ENCODE assay signal across 27 cellular contexts in genomic region chr11:61639816-61640443, GRCh38. TPM values are rescaled to one million over a fixed set of nuclear protein-coding genes. Genes with fewer than 3 reads are reported as not detected.
DNase-seq lines count a peak whose midpoint lies in the region; ATAC-seq, FAIRE-seq and TF ChIP-seq lines count a peak whose summit lies in the region.
"Had no signal": no experiment of that assay in that cellular context is flagged by ENCODE, and none has a peak within 500 bp of the region (broad histone marks: within the 10 kb centered on the region; RNA-seq: fewer than 3 reads in every experiment).

No MANE protein-coding gene starts in this region.

- in situ Hi-C loops in GM23248 (cut with MboI), result loop anchor here (10.0 kb wide), 1 partner anchor 165 kb away; no protein-coding TSS in a partner anchor

- H4K20me1 ChIP-seq in GM23248 (ENCODE audit: insufficient read depth) (no peaks in the 10 kb centered on the region), keratinocyte (ENCODE audit: control insufficient read depth, extremely low read depth, insufficient read depth, low read length) (no peaks in the 10 kb centered on the region)

- no peaks in the 10 kb centered on the region for H3K4me1 Mint-ChIP-seq in endodermal cell
- H3K4me1 Mint-ChIP-seq: activated naive CD4-positive, alpha-beta T cell treated with anti-CD3 and anti-CD28 coated beads, Interleukin-2, amount 50 U/mL, for 24 hours; activated T-helper 17 cell treated with anti-CD3 and anti-CD28 coated beads, Interleukin-2, amount 50 U/mL, for 72 hours; IgD-negative memory B cell had no signal

- H3F3A ChIP-seq in GM23248 (ENCODE audit: insufficient read depth), result no peaks in the 10 kb centered on the region

- H2AFZ ChIP-seq in GM23248, result no peak overlapping the region
- no peak overlapping the region for H2AFZ ChIP-seq in keratinocyte (ENCODE audit: control insufficient read depth, low read length)

- H3K4me3 ChIP-seq in GM23248, result no peak overlapping the region
- no peak overlapping the region for H3K4me3 ChIP-seq in choroid plexus epithelial cell (ENCODE audit: low read depth, low read length)
- no peak overlapping the region for H3K4me3 ChIP-seq in keratinocyte (ENCODE audit: control insufficient read depth in 2 of 3, extremely low read depth in 1 of 3, insufficient read depth in 2 of 3, low read depth in 1 of 3, low read length in 3 of 3)
- no peak overlapping the region for H3K4me3 ChIP-seq in endodermal cell (ENCODE audit: low read length)
- H3K4me3 ChIP-seq: heart left ventricle, right atrium auricular region, tibial nerve had no signal

- dilution Hi-C loops in keratinocyte (cut with MboI; ENCODE audit: extremely low pct_ligation_motif_present, low sequenced_read_pairs), result no loop called here

- 56 to 59% methylated on average over 7 of the region's 7 CpGs for WGBS in GM23248 (ENCODE audit: low coverage in 1 of 2, low lambda C conversion rate in 2 of 2, missing lambda C conversion rate in 2 of 2), 2 experiments
- WGBS in endodermal cell (ENCODE audit: insufficient coverage in 1 of 2, insufficient read length in 1 of 2), 2 experiments, result 88 to 92% methylated on average over 5 to 7 of the region's 7 CpGs

- H3K4me1 ChIP-seq in GM23248 (ENCODE audit: insufficient read depth), result no peaks in the 10 kb centered on the region
- H3K4me1 ChIP-seq in keratinocyte (ENCODE audit: control insufficient read depth, extremely low read depth, insufficient read depth, low read length), result peaks cover 9% of the 10 kb centered on the region
- no peaks in the 10 kb centered on the region for H3K4me1 ChIP-seq in endodermal cell (ENCODE audit: control insufficient read depth, insufficient read depth, low read length)
- H3K4me1 ChIP-seq: BE2C had no signal

- peak; percentile 26 for DNase-seq in GM23248
- DNase-seq in OCI-M1 (lab: John Stamatoyannopoulos, UW), result peak; percentile 53
- peak; percentile 23 for DNase-seq in choroid plexus epithelial cell (ENCODE audit: low read depth)
- DNase-seq in keratinocyte (ENCODE audit: low read depth, low spot score), result no peak
- no peak for DNase-seq in NCI-H2196 (lab: John Stamatoyannopoulos, UW; ENCODE audit: unreplicated experiment)
- DNase-seq in endodermal cell, result no peak
- DNase-seq: activated CD4-positive, alpha-beta memory T cell treated with anti-CD3 and anti-CD28 coated beads for 36 hours; amygdala; BE2C; dermis blood vessel endothelial cell; DMS79 treated with DMSO at 0.1 percent for 48 hours; heart left ventricle; kidney glomerular epithelial cell; NCI-H1105; NCI-H187 treated with DMSO at 0.1 percent for 48 hours; NCI-H2227 treated with DMSO at 0.1 percent for 48 hours; NCI-H526 treated with DMSO at 0.1 percent for 48 hours; stimulated activated CD4-positive, alpha-beta T cell treated with anti-CD3 and anti-CD28 coated beads, Interleukin-2, amount 100 ng/mL, for 24 hours had no signal

- TF ChIP-seq CTCF in choroid plexus epithelial cell (conservative IDR thresholded peaks at IDR 0.05; ENCODE audit: low read depth, low read length), result no peak
- TF ChIP-seq CTCF in keratinocyte (optimal IDR thresholded peaks at IDR 0.05 in 1 of 3, IDR thresholded peaks at IDR 0.05 in 1 of 3, conservative IDR thresholded peaks at IDR 0.05 in 1 of 3; ENCODE audit: extremely low read depth in 1 of 3, insufficient read depth in 2 of 3, low read length in 3 of 3), result no peak
- TF ChIP-seq CTCF in endodermal cell (conservative IDR thresholded peaks at IDR 0.05), result no peak

- no peaks in the 10 kb centered on the region for H3K9me3 Mint-ChIP-seq in endodermal cell
- H3K9me3 Mint-ChIP-seq: activated CD4-positive, alpha-beta memory T cell treated with anti-CD3 and anti-CD28 coated beads for 36 hours; activated naive CD4-positive, alpha-beta T cell treated with anti-CD3 and anti-CD28 coated beads, Interleukin-2, amount 50 U/mL, for 24 hours; activated T-helper 17 cell treated with anti-CD3 and anti-CD28 coated beads, Interleukin-2, amount 50 U/mL, for 72 hours; IgD-negative memory B cell; neural crest cell had no signal

- no peaks in the 10 kb centered on the region for H3K36me3 Mint-ChIP-seq in endodermal cell (ENCODE audit: low read depth)
- H3K36me3 Mint-ChIP-seq: activated CD4-positive, alpha-beta memory T cell treated with anti-CD3 and anti-CD28 coated beads for 36 hours; activated naive CD4-positive, alpha-beta T cell treated with anti-CD3 and anti-CD28 coated beads, Interleukin-2, amount 50 U/mL, for 24 hours; IgD-negative memory B cell had no signal

- 0 out of 2 replicates have a peak, but pooled peaks cover 6% of the 10 kb centered on the region for H3K27me3 ChIP-seq in GM23248 (replicated peaks; ENCODE audit: insufficient read depth)
- H3K27me3 ChIP-seq in keratinocyte (ENCODE audit: control insufficient read depth, extremely low read depth, insufficient read depth, low read length), result peaks cover 13% of the 10 kb centered on the region
- H3K27me3 ChIP-seq in endodermal cell (ENCODE audit: control insufficient read depth, insufficient read depth, low read length, poor library complexity, severe bottlenecking), result no peaks in the 10 kb centered on the region
- H3K27me3 ChIP-seq: BE2C, right atrium auricular region, tibial nerve had no signal

- H3K27ac Mint-ChIP-seq in endodermal cell, result no peak overlapping the region
- H3K27ac Mint-ChIP-seq: activated CD4-positive, alpha-beta memory T cell treated with anti-CD3 and anti-CD28 coated beads for 36 hours; activated naive CD4-positive, alpha-beta T cell treated with anti-CD3 and anti-CD28 coated beads, Interleukin-2, amount 50 U/mL, for 24 hours; activated T-helper 17 cell treated with anti-CD3 and anti-CD28 coated beads, Interleukin-2, amount 50 U/mL, for 72 hours; IgD-negative memory B cell had no signal

- no peak for ATAC-seq in HG02763 (IDR thresholded peaks at IDR 0.05; ENCODE audit: unreplicated experiment)
- ATAC-seq: activated T-helper 17 cell treated with anti-CD3 and anti-CD28 coated beads, Interleukin-2, amount 50 U/mL, for 72 hours; heart left ventricle; Panc1 had no signal

- H3K79me2 ChIP-seq in GM23248 (ENCODE audit: insufficient read depth) (no peaks in the 10 kb centered on the region), keratinocyte (ENCODE audit: control insufficient read depth, insufficient read depth, low read length) (no peaks in the 10 kb centered on the region)

- no peaks in the 10 kb centered on the region for H3K27me3 Mint-ChIP-seq in endodermal cell (ENCODE audit: insufficient read depth)
- H3K27me3 Mint-ChIP-seq: activated naive CD4-positive, alpha-beta T cell treated with anti-CD3 and anti-CD28 coated beads, Interleukin-2, amount 50 U/mL, for 24 hours had no signal

- H3K9ac ChIP-seq in GM23248 (no peak overlapping the region), keratinocyte (ENCODE audit: control insufficient read depth, extremely low read depth, insufficient read depth, low read length) (no peak overlapping the region), endodermal cell (ENCODE audit: extremely low read depth, low read length, poor library complexity, severe bottlenecking) (no peak overlapping the region)

- H3K9me1 ChIP-seq in keratinocyte (ENCODE audit: control insufficient read depth, extremely low read depth, insufficient read depth, low read length), result no peaks in the 10 kb centered on the region

- H3K27ac ChIP-seq in GM23248 (no peak overlapping the region), keratinocyte (ENCODE audit: control insufficient read depth, insufficient read depth, low read length) (no peak overlapping the region), endodermal cell (ENCODE audit: low read depth, low read length) (no peak overlapping the region)
- H3K27ac ChIP-seq: heart left ventricle, right atrium auricular region, tibial nerve had no signal

- no peaks in the 10 kb centered on the region for H3K9me2 ChIP-seq in GM23248 (ENCODE audit: insufficient read depth)

- no peaks in the 10 kb centered on the region for H3K36me3 ChIP-seq in GM23248 (ENCODE audit: low read depth)
- no peaks in the 10 kb centered on the region for H3K36me3 ChIP-seq in keratinocyte (ENCODE audit: control insufficient read depth in 2 of 2, extremely low read depth in 1 of 2, insufficient read depth in 2 of 2, low read length in 2 of 2)
- no peaks in the 10 kb centered on the region for H3K36me3 ChIP-seq in endodermal cell (ENCODE audit: control insufficient read depth, insufficient read depth, low read length)
- H3K36me3 ChIP-seq: BE2C, heart left ventricle, right atrium auricular region, tibial nerve had no signal

- FAIRE-seq in keratinocyte (lab: Jason Lieb, UNC), result peak; percentile 55
- FAIRE-seq: endometrium had no signal

- no peak overlapping the region for H3K4me3 Mint-ChIP-seq in endodermal cell
- H3K4me3 Mint-ChIP-seq: activated CD4-positive, alpha-beta memory T cell treated with anti-CD3 and anti-CD28 coated beads for 36 hours; activated naive CD4-positive, alpha-beta T cell treated with anti-CD3 and anti-CD28 coated beads, Interleukin-2, amount 50 U/mL, for 24 hours; activated T-helper 17 cell treated with anti-CD3 and anti-CD28 coated beads, Interleukin-2, amount 50 U/mL, for 72 hours; IgD-negative memory B cell; neural crest cell had no signal

- H3K4me2 ChIP-seq in GM23248 (ENCODE audit: unreplicated experiment) (no peak overlapping the region), keratinocyte (ENCODE audit: control insufficient read depth, extremely low read depth, insufficient read depth, low read depth, low read length) (no peak overlapping the region)

- no peaks in the 10 kb centered on the region for H3K9me3 ChIP-seq in GM23248 (ENCODE audit: low read depth)
- H3K9me3 ChIP-seq in keratinocyte (ENCODE audit: control insufficient read depth, low read depth, low read length), result no peaks in the 10 kb centered on the region
- no peaks in the 10 kb centered on the region for H3K9me3 ChIP-seq in endodermal cell (ENCODE audit: control insufficient read depth, low read length)
- H3K9me3 ChIP-seq: BE2C, heart left ventricle, right atrium auricular region, tibial nerve had no signal

RNA-seq across cellular contexts. Expression of gene DAGLA, which starts 40.3 kb away (rescaled TPM):
- 1.3 and 2.3 TPM in 2 replicates for total RNA-seq in GM23248 (2014; rRNA removed; shearing (Covaris generic))
- 1.3 and 1.4 TPM in 2 replicates for polyA plus RNA-seq in GM23248 (2016; fragmentation: Nextera tagmentation; extraction: Ambion mirVana)
- polyA plus RNA-seq in keratinocyte, result 0.03 to 0.08 TPM (median 0.04 TPM) in 3 replicates
- polyA plus RNA-seq in keratinocyte (2011; ENCODE audit: low read depth), result not detected
- polyA plus RNA-seq in keratinocyte (2011; cell fraction: cytosol; rRNA removed), result 0.04 TPM in 2 replicates
- polyA plus RNA-seq in keratinocyte (2011; cell fraction: nucleus; rRNA removed), result 0.20 and 0.23 TPM in 2 replicates
- polyA plus RNA-seq in keratinocyte (2012; ENCODE audit: low replicate concordance), result 0.14 TPM in 1 of 2 replicates, not detected in the other
- polyA minus RNA-seq in keratinocyte, result 0.07 to 0.26 TPM (median 0.10 TPM) in 3 replicates
- 0.58 TPM for polyA minus RNA-seq in keratinocyte (2011; cell fraction: cytosol; rRNA and poly(A)+ RNA removed)
- polyA minus RNA-seq in keratinocyte (2011; cell fraction: nucleus; rRNA and poly(A)+ RNA removed), result 0.31 and 0.42 TPM in 2 replicates
- 1 to 10 TPM; 5.6 to 8.7 TPM for total RNA-seq in endodermal cell
- polyA plus RNA-seq in endodermal cell (2013, experiment 1 of 2), result 6.4 TPM
- polyA plus RNA-seq in endodermal cell (2013, experiment 2 of 2), result 5.5 TPM
- polyA plus RNA-seq: IgD-negative memory B cell had no signal

RNA-seq across cellular contexts. Expression of gene SYT7, which starts 59.1 kb away (rescaled TPM):
- 1.5 and 1.9 TPM in 2 replicates for total RNA-seq in GM23248 (2014; rRNA removed; shearing (Covaris generic))
- polyA plus RNA-seq in GM23248 (2016; fragmentation: Nextera tagmentation; extraction: Ambion mirVana) (0.40 and 0.72 TPM in 2 replicates), keratinocyte (2.0 to 4.4 TPM (median 2.6 TPM) in 3 replicates)
- 3.2 TPM for polyA plus RNA-seq in keratinocyte (2011; ENCODE audit: low read depth)
- polyA plus RNA-seq in keratinocyte (2011; cell fraction: cytosol; rRNA removed), result 2.3 and 4.0 TPM in 2 replicates
- 4.4 and 6.4 TPM in 2 replicates for polyA plus RNA-seq in keratinocyte (2011; cell fraction: nucleus; rRNA removed)
- polyA plus RNA-seq in keratinocyte (2012; ENCODE audit: low replicate concordance), result 3.1 and 3.3 TPM in 2 replicates
- 2.0 to 8.5 TPM (median 4.3 TPM) in 3 replicates for polyA minus RNA-seq in keratinocyte
- polyA minus RNA-seq in keratinocyte (2011; cell fraction: cytosol; rRNA and poly(A)+ RNA removed), result 4.2 TPM
- 3.7 and 6.8 TPM in 2 replicates for polyA minus RNA-seq in keratinocyte (2011; cell fraction: nucleus; rRNA and poly(A)+ RNA removed)
- total RNA-seq in endodermal cell, result 1 to 10 TPM; 2.0 to 3.4 TPM
- polyA plus RNA-seq in endodermal cell (2013, experiment 1 of 2), result 4.0 TPM
- polyA plus RNA-seq in endodermal cell (2013, experiment 2 of 2), result 3.2 TPM
- total RNA-seq: activated CD4-positive, alpha-beta memory T cell treated with anti-CD3 and anti-CD28 coated beads for 36 hours had no signal
- polyA plus RNA-seq: IgD-negative memory B cell had no signal

Comparison
In these comparisons a context has a peak if more than half of its experiments do, and no peak if none do; other contexts are left out.
1. DNase-seq: peak in GM23248 (single experiment), OCI-M1 (single experiment) and choroid plexus epithelial cell (single experiment); none in keratinocyte (single experiment), NCI-H2196 (single experiment) and endodermal cell (single experiment).